In genomic region chr3:62876064-62876463, GRCh38 we compare ENCODE assay signal across 8 cellular contexts. TPM values are rescaled to one million over a fixed set of nuclear protein-coding genes. Genes with fewer than 3 reads are reported as not detected.
DNase-seq lines count a peak whose midpoint lies in the region; ATAC-seq, FAIRE-seq and TF ChIP-seq lines count a peak whose summit lies in the region.

No MANE protein-coding gene starts in this region.

- H3K27me3 ChIP-seq in mammary epithelial cell (ENCODE audit: insufficient read depth, low read length) (peaks cover 29% of the 10 kb centered on the region), HepG2 (ENCODE audit: control insufficient read depth in 1 of 2, insufficient read depth in 2 of 2, low read length in 2 of 2) (no peaks in the 10 kb centered on the region; a peak in 1 of 5 replicates)
- peaks cover 9% of the 10 kb centered on the region for H3K27me3 ChIP-seq in effector memory CD4-positive, alpha-beta T cell (replicated peaks; ENCODE audit: control insufficient read depth, insufficient read depth, low read length, poor library complexity, severe bottlenecking)

- DNase-seq in DMS79 treated with DMSO at 0.1 percent for 48 hours (lab: John Stamatoyannopoulos, UW) (peak; percentile 10), NCI-H1048 (lab: John Stamatoyannopoulos, UW) (peak; percentile 20), mammary epithelial cell (peak; percentile 39), HepG2 (ENCODE audit: low spot score) (peak; percentile 20)
- DNase-seq in effector memory CD4-positive, alpha-beta T cell, result no peak

- no peaks in the 10 kb centered on the region for H3K79me2 ChIP-seq in mammary epithelial cell (ENCODE audit: insufficient read depth, low read length)
- no peaks in the 10 kb centered on the region for H3K79me2 ChIP-seq in HepG2 (ENCODE audit: insufficient read depth, low read length)

- no peak overlapping the region for H2AFZ ChIP-seq in mammary epithelial cell (ENCODE audit: low read depth, low read length)
- no peak overlapping the region for H2AFZ ChIP-seq in HepG2 (ENCODE audit: low read length)

- intact Hi-C loops in mammary epithelial cell (cut with micrococcal nuclease), result no loop called here
- intact Hi-C loops in HepG2 (cut with micrococcal nuclease; ENCODE audit: unreplicated experiment), result loop anchor here (10.0 kb wide), 1 partner anchor 319 kb away; no protein-coding TSS in a partner anchor

- no peaks in the 10 kb centered on the region for H3K9me3 ChIP-seq in mammary epithelial cell (replicated peaks; ENCODE audit: insufficient read depth, low read length)
- no peaks in the 10 kb centered on the region for H3K9me3 ChIP-seq in HepG2 (ENCODE audit: low read length)
- no peaks in the 10 kb centered on the region for H3K9me3 ChIP-seq in effector memory CD4-positive, alpha-beta T cell (ENCODE audit: control insufficient read depth, low read length)

- POLR2A ChIA-PET in HepG2 (lab: Yijun Ruan, JAX), result no interaction called here

- FAIRE-seq in HepG2 (lab: Jason Lieb, UNC), result no peak

- CTCF ChIA-PET in mammary epithelial cell (lab: Charles Lee; ENCODE audit: low non-redundant PET), result no interaction called here
- CTCF ChIA-PET in HepG2 (lab: Yijun Ruan, JAX; ENCODE audit: low intra/inter-chr PET ratio, low total read pairs), result no interaction called here

- TF ChIP-seq RAD21 in HepG2 (CRISPR knock-in tag; IDR thresholded peaks at IDR 0.05), result no peak

- H3K4me3 ChIP-seq in mammary epithelial cell (replicated peaks in 1 of 3; ENCODE audit: insufficient read depth in 1 of 3, low read depth in 2 of 3, low read length in 3 of 3) (no peak overlapping the region), HepG2 (replicated peaks in 1 of 3; ENCODE audit: insufficient read depth in 1 of 3, low read depth in 2 of 3, low read length in 3 of 3) (no peak overlapping the region)
- H3K4me3 ChIP-seq in effector memory CD4-positive, alpha-beta T cell (ENCODE audit: insufficient read depth, low read depth, low read length, poor library complexity, severe bottlenecking), result no peak overlapping the region

- no peak overlapping the region for H3K4me2 ChIP-seq in mammary epithelial cell (ENCODE audit: insufficient read depth, low read depth, low read length)
- no peak overlapping the region for H3K4me2 ChIP-seq in HepG2 (ENCODE audit: low read depth, low read length)

- dilution Hi-C loops in mammary epithelial cell (cut with HindIII; ENCODE audit: low sequenced_read_pairs), result no loop called here

- ATAC-seq in HepG2, result peak; percentile 70
- no peak for ATAC-seq in GM19351 (IDR thresholded peaks at IDR 0.05; ENCODE audit: unreplicated experiment)
- no peak for ATAC-seq in GM21423 (IDR thresholded peaks at IDR 0.05; ENCODE audit: unreplicated experiment)
- no peak for ATAC-seq in HG02678 (IDR thresholded peaks at IDR 0.05; ENCODE audit: unreplicated experiment)

- H3K4me1 ChIP-seq in mammary epithelial cell (ENCODE audit: insufficient read depth, low read length) (peaks cover 14% of the 10 kb centered on the region), HepG2 (ENCODE audit: insufficient read depth, low read length) (no peaks in the 10 kb centered on the region)
- no peaks in the 10 kb centered on the region for H3K4me1 ChIP-seq in effector memory CD4-positive, alpha-beta T cell (ENCODE audit: control insufficient read depth, insufficient read depth, low read length, poor library complexity, severe bottlenecking)

- no peak overlapping the region for H3K27ac ChIP-seq in mammary epithelial cell (ENCODE audit: insufficient read depth, low read depth, low read length)
- H3K27ac ChIP-seq in HepG2 (ENCODE audit: extremely low read length, insufficient read depth, low read length), result no peak overlapping the region
- H3K27ac ChIP-seq in effector memory CD4-positive, alpha-beta T cell (ENCODE audit: insufficient read depth, low read length, poor library complexity, severe bottlenecking), result no peak overlapping the region

- no peaks in the 10 kb centered on the region for H4K20me1 ChIP-seq in mammary epithelial cell (ENCODE audit: insufficient read depth, low read length)
- H4K20me1 ChIP-seq in HepG2 (ENCODE audit: insufficient read depth, low read length), result no peaks in the 10 kb centered on the region

- H3K36me3 ChIP-seq in mammary epithelial cell (ENCODE audit: insufficient read depth, low read length), result no peaks in the 10 kb centered on the region
- H3K36me3 ChIP-seq in HepG2 (replicated peaks in 1 of 2; ENCODE audit: control insufficient read depth in 1 of 2, insufficient read depth in 2 of 2, low read length in 2 of 2), result no peaks in the 10 kb centered on the region
- H3K36me3 ChIP-seq in effector memory CD4-positive, alpha-beta T cell (ENCODE audit: control insufficient read depth, insufficient read depth, low read length), result no peaks in the 10 kb centered on the region

- in situ Hi-C loops in mammary epithelial cell (cut with MboI; ENCODE audit: low sequenced_read_pairs in 2 of 2) (no loop called here), HepG2 (cut with HindIII; ENCODE audit: extremely low pct_ligation_motif_present, low pct_unique_long_range_greater_than_20kb) (no loop called here)

- H3K9ac ChIP-seq in mammary epithelial cell (ENCODE audit: insufficient read depth, low read length) (no peak overlapping the region), HepG2 (ENCODE audit: insufficient read depth, low read depth, low read length) (no peak overlapping the region)

- TF ChIP-seq EP300 in HepG2 (IDR thresholded peaks at IDR 0.05; ENCODE audit: low read depth in 2 of 2, low read length in 2 of 2), result no peak
- no peak for TF ChIP-seq EP300 in HepG2 (CRISPR knock-in tag; IDR thresholded peaks at IDR 0.05; ENCODE audit: borderline replicate concordance)

- no peak for TF ChIP-seq POLR2A in HepG2 (IDR thresholded peaks at IDR 0.05; ENCODE audit: insufficient read depth in 1 of 2, low read depth in 2 of 2, low read length in 2 of 2)

- WGBS in mammary epithelial cell (ENCODE audit: low coverage, missing lambda C conversion rate), result 22% methylated on average over 16 of the region's 17 CpGs
- WGBS in HepG2 (ENCODE audit: low lambda C conversion rate), result 15% methylated on average over 8 of the region's 17 CpGs

- no TSS peak for BruUV-seq in mammary epithelial cell (replicated peaks; lab: Mats Ljungman, UMichigan)
- BruUV-seq in HepG2 (replicated peaks; lab: Mats Ljungman, UMichigan), result no TSS peak

- no peak for TF ChIP-seq CTCF in mammary epithelial cell (conservative IDR thresholded peaks at IDR 0.05 in 1 of 2, IDR thresholded peaks at IDR 0.05 in 1 of 2; ENCODE audit: extremely low read depth in 1 of 2, insufficient read depth in 1 of 2, low read depth in 1 of 2, low read length in 2 of 2)
- TF ChIP-seq CTCF in HepG2 (CRISPR knock-in tag; IDR thresholded peaks at IDR 0.05), result no peak

TF ChIP-seq in HepG2, 621 proteins besides CTCF, POLR2A, EP300 and RAD21 (continues in another document):
- TF ChIP-seq SALL1 (CRISPR knock-in tag; IDR thresholded peaks at IDR 0.05) (peak; percentile 60), NFE2 (CRISPR knock-in tag; IDR thresholded peaks at IDR 0.05) (no peak), THAP7 (CRISPR knock-in tag; IDR thresholded peaks at IDR 0.05) (no peak), ZNF350 (CRISPR knock-in tag; IDR thresholded peaks at IDR 0.05; ENCODE audit: borderline replicate concordance, low read depth) (no peak), RARG (CRISPR knock-in tag; IDR thresholded peaks at IDR 0.05; ENCODE audit: low read depth) (no peak), ARNT2 (CRISPR knock-in tag; IDR thresholded peaks at IDR 0.05; ENCODE audit: low read depth) (no peak)
- TF ChIP-seq, protein P1, sequence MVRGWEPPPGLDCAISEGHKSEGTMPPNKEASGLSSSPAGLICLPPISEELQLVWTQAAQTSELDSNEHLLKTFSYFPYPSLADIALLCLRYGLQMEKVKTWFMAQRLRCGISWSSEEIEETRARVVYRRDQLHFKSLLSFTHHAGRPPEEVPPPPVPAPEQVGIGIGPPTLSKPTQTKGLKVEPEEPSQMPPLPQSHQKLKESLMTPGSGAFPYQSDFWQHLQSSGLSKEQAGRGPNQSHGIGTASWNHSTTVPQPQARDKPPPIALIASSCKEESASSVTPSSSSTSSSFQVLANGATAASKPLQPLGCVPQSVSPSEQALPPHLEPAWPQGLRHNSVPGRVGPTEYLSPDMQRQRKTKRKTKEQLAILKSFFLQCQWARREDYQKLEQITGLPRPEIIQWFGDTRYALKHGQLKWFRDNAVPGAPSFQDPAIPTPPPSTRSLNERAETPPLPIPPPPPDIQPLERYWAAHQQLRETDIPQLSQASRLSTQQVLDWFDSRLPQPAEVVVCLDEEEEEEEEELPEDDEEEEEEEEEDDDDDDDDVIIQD (CRISPR knock-in tag; IDR thresholded peaks at IDR 0.05; ENCODE audit: low read depth), result no peak

RNA-seq across cellular contexts. Expression of gene CADPS, which starts 0.8 kb away (rescaled TPM):
- not detected for total RNA-seq in mammary epithelial cell
- polyA plus RNA-seq in mammary epithelial cell, result not detected
- not detected for polyA minus RNA-seq in mammary epithelial cell
- not detected in 2 replicates for total RNA-seq in HepG2 (2016; rRNA removed; fragmentation: Illumina TruSeq; extraction: Trizol)
- not detected in 2 replicates for total RNA-seq in HepG2 (2016; cell fraction: cytosol; rRNA removed; fragmentation: Illumina TruSeq; extraction: Trizol; ENCODE audit: low read depth)
- not detected in 2 replicates for total RNA-seq in HepG2 (2016; cell fraction: insoluble cytoplasmic fraction; rRNA removed; fragmentation: Illumina TruSeq; extraction: Trizol)
- not detected in 2 replicates for total RNA-seq in HepG2 (2016; cell fraction: membrane; rRNA removed; fragmentation: Illumina TruSeq; extraction: Trizol)
- total RNA-seq in HepG2 (2016; cell fraction: nucleus; rRNA removed; fragmentation: Illumina TruSeq; extraction: Trizol), result not detected in 2 replicates
- polyA plus RNA-seq in HepG2 (2011; rRNA removed), result not detected in 2 replicates
- polyA plus RNA-seq in HepG2 (2011; cell fraction: cytosol; rRNA removed), result not detected in 2 replicates
- polyA plus RNA-seq in HepG2 (2011; cell fraction: nucleus; rRNA removed), result not detected in 2 replicates
- not detected in 2 replicates for polyA plus RNA-seq in HepG2 (2012)
- not detected in 2 replicates for polyA plus RNA-seq in HepG2 (2016; cell fraction: cytosol; fragmentation: Illumina TruSeq; extraction: Trizol; ENCODE audit: low read depth)
- not detected in 2 replicates for polyA plus RNA-seq in HepG2 (2016; cell fraction: insoluble cytoplasmic fraction; fragmentation: Illumina TruSeq; extraction: Trizol; ENCODE audit: low read depth)
- not detected in 2 replicates for polyA plus RNA-seq in HepG2 (2016; cell fraction: membrane; fragmentation: Illumina TruSeq; extraction: Trizol; ENCODE audit: low read depth)
- not detected in 2 replicates for polyA plus RNA-seq in HepG2 (2016; cell fraction: nucleus; fragmentation: Illumina TruSeq; extraction: Trizol; ENCODE audit: insufficient read depth, low read depth)
- not detected in 2 replicates for polyA minus RNA-seq in HepG2 (2011; rRNA and poly(A)+ RNA removed; ENCODE audit: low replicate concordance)
- not detected in 2 replicates for polyA minus RNA-seq in HepG2 (2011; cell fraction: cytosol; rRNA and poly(A)+ RNA removed)
- polyA minus RNA-seq in HepG2 (2011; cell fraction: nucleus; rRNA and poly(A)+ RNA removed), result not detected in 2 replicates

Comparison
In these comparisons a context has a peak if more than half of its experiments do, and no peak if none do; other contexts are left out.
1. DNase-seq: peak in DMS79 treated with DMSO at 0.1 percent for 48 hours (single experiment), NCI-H1048 (single experiment), mammary epithelial cell (single experiment) and HepG2 (single experiment); none in effector memory CD4-positive, alpha-beta T cell (0 of 3).